In the genomic region with DNA sequence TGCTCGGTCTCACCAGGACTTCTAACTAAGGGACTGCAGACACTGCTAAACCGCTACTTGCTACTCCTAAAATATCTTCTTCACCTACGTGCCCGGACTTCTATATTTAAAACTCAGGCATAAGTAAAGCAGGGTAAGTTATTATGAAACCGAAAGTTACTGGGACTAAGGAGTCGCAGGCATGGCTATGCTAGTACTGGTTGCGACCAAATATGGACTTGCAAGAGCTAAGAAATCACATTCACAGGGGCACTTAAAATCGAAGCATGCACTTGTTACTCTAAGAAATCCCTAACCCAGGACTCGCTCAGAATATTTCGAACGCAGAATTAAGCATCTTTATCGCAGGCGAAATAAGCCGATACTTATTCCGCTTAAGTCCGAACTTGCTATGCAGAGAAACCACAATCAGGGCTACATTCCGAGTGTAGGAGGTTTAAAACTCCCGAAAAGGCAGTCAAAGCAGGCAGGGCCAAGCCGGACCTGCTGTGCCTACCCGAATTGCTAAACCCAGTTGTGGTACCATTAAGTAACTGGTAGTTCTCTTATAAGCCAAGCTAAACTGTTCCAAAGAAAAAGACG, we compare ENCODE assay signal across 8 cellular contexts. TPM values are rescaled to one million over a fixed set of nuclear protein-coding genes. Genes with fewer than 3 reads are reported as not detected.
DNase-seq lines count a peak whose midpoint lies in the region; ATAC-seq and TF ChIP-seq lines count a peak whose summit lies in the region.

No MANE protein-coding gene starts in this region.

- peak overlapping the region; percentile 93 to 99 (median 97) for H3K27ac Mint-ChIP-seq in CD4-positive, CD25-positive, alpha-beta regulatory T cell
- H3K27ac Mint-ChIP-seq in T-cell (peak overlapping the region; percentile 90 to 92), endodermal cell (no peak overlapping the region)

- TF ChIP-seq CTCF in endodermal cell (conservative IDR thresholded peaks at IDR 0.05): no peak
- no peak for TF ChIP-seq CTCF in prostate gland (IDR thresholded peaks at IDR 0.05)

- POLR2A ChIA-PET in T-cell (lab: Charles Lee): interaction anchor here (0.5 to 4.1 kb wide), 14 partner anchors 9 to 276 kb away, joined by 3 to 77 read pairs (median 6); a partner anchor contains a TSS

- H3K9me2 ChIP-seq in GM23248 (ENCODE audit: insufficient read depth): no peaks in the 10 kb centered on the region

- peak overlapping the region; percentile 90 to 100 (median 94) for H3K4me3 Mint-ChIP-seq in CD4-positive, CD25-positive, alpha-beta regulatory T cell
- H3K4me3 Mint-ChIP-seq in T-cell (peak overlapping the region; percentile 78 to 100 (median 85)), endodermal cell (no peak overlapping the region)

- H3K27me3 ChIP-seq in CD4-positive, CD25-positive, alpha-beta regulatory T cell (ENCODE audit: control insufficient read depth, insufficient read depth, low read length): no peaks in the 10 kb centered on the region
- H3K27me3 ChIP-seq in GM23248 (replicated peaks; ENCODE audit: insufficient read depth): no peaks in the 10 kb centered on the region
- peaks cover 50% of the 10 kb centered on the region for H3K27me3 ChIP-seq in endodermal cell (ENCODE audit: control insufficient read depth, insufficient read depth, low read length, poor library complexity, severe bottlenecking)
- H3K27me3 ChIP-seq in prostate gland (replicated peaks; ENCODE audit: insufficient read depth): no peaks in the 10 kb centered on the region

- H3K27ac ChIP-seq in CD4-positive, CD25-positive, alpha-beta regulatory T cell (ENCODE audit: insufficient read depth, low read length, poor library complexity, severe bottlenecking): peak overlapping the region; percentile 95
- peak overlapping the region; percentile 38 for H3K27ac ChIP-seq in GM23248
- no peak overlapping the region for H3K27ac ChIP-seq in endodermal cell (ENCODE audit: low read depth, low read length)
- H3K27ac ChIP-seq in prostate gland: peak overlapping the region; percentile 47 to 98

- H3K36me3 ChIP-seq in CD4-positive, CD25-positive, alpha-beta regulatory T cell (ENCODE audit: control insufficient read depth, insufficient read depth, low read length): no peaks in the 10 kb centered on the region
- no peaks in the 10 kb centered on the region for H3K36me3 ChIP-seq in GM23248 (ENCODE audit: low read depth)
- H3K36me3 ChIP-seq in endodermal cell (ENCODE audit: control insufficient read depth, insufficient read depth, low read length): no peaks in the 10 kb centered on the region
- no peaks in the 10 kb centered on the region for H3K36me3 ChIP-seq in prostate gland

- in situ Hi-C loops in GM23248 (cut with MboI): no loop called here

- H4K20me1 ChIP-seq in GM23248 (ENCODE audit: insufficient read depth): no peaks in the 10 kb centered on the region

- CTCF ChIA-PET in T-cell (lab: Charles Lee): interaction anchor here (0.6 to 4.0 kb wide), 15 partner anchors 14 to 565 kb away, joined by 3 to 71 read pairs (median 8); a partner anchor contains a TSS

- H2AFZ ChIP-seq in GM23248: peak overlapping the region; percentile 82

- DNase-seq in CD4-positive, CD25-positive, alpha-beta regulatory T cell: peak; percentile 27 to 90 (median 67)
- DNase-seq in GM23248 (peak; percentile 71), T-cell (peak in 20 of 34 experiments; percentile 20 to 53 (median 34)), endodermal cell (peak; percentile 65), prostate gland (ENCODE audit: low spot score) (no peak), NCI-H1436 (lab: John Stamatoyannopoulos, UW) (no peak)
- DNase-seq in stimulated activated CD8-positive, alpha-beta memory T cell treated with anti-CD3 and anti-CD28 coated beads, Interleukin-4, amount 100 ng/mL, for 48 hours: no peak

- peak overlapping the region; percentile 91 for H3K4me2 ChIP-seq in GM23248 (ENCODE audit: unreplicated experiment)

- H3K4me1 ChIP-seq in CD4-positive, CD25-positive, alpha-beta regulatory T cell (ENCODE audit: control insufficient read depth, insufficient read depth, low read length, poor library complexity, severe bottlenecking): peaks cover 45% of the 10 kb centered on the region
- peaks cover 4% of the 10 kb centered on the region; the same call in 1 of the 2 replicates for H3K4me1 ChIP-seq in GM23248 (ENCODE audit: insufficient read depth)
- peaks cover 4% of the 10 kb centered on the region for H3K4me1 ChIP-seq in endodermal cell (ENCODE audit: control insufficient read depth, insufficient read depth, low read length)
- no peaks in the 10 kb centered on the region for H3K4me1 ChIP-seq in prostate gland (replicated peaks)

- peak in 1 of 2 donors; percentile 14 for ATAC-seq in CD4-positive, CD25-positive, alpha-beta regulatory T cell (ENCODE audit: low read depth in 2 of 2)
- ATAC-seq in T-cell (replicated peaks in 1 of 4) (peak; percentile 12 to 24 (median 20)), GM19324 (IDR thresholded peaks at IDR 0.05; ENCODE audit: low FRiP score, unreplicated experiment) (no peak)

- 50 to 56% methylated on average over 21 of the region's 21 CpGs for WGBS in GM23248 (ENCODE audit: low coverage in 1 of 2, low lambda C conversion rate in 2 of 2, missing lambda C conversion rate in 2 of 2), 2 experiments
- WGBS in endodermal cell (ENCODE audit: insufficient coverage in 1 of 2, insufficient read length in 1 of 2), 2 experiments: 75 to 90% methylated on average over 20 to 21 of the region's 21 CpGs
- 59% methylated on average over 21 of the region's 21 CpGs for WGBS in prostate gland

- no peak for TF ChIP-seq POLR2A in prostate gland (IDR thresholded peaks at IDR 0.05)

- peaks cover 12 to 55% (median 34%) of the 10 kb centered on the region in 4 donors for H3K4me1 Mint-ChIP-seq in CD4-positive, CD25-positive, alpha-beta regulatory T cell
- peaks cover 46 to 62% (median 47%) of the 10 kb centered on the region in 3 donors for H3K4me1 Mint-ChIP-seq in T-cell
- peaks cover 32% of the 10 kb centered on the region for H3K4me1 Mint-ChIP-seq in endodermal cell

- peak overlapping the region; percentile 100 for H3K4me3 ChIP-seq in CD4-positive, CD25-positive, alpha-beta regulatory T cell (ENCODE audit: low read depth, low read length)
- H3K4me3 ChIP-seq in GM23248 (peak overlapping the region; percentile 75), endodermal cell (ENCODE audit: low read length) (no peak overlapping the region), prostate gland (peak overlapping the region in 1 of 2 donors; percentile 8)

- intact Hi-C loops in prostate gland (cut with DNase I): no loop called here

- H3K9me3 ChIP-seq in CD4-positive, CD25-positive, alpha-beta regulatory T cell (ENCODE audit: control insufficient read depth in 2 of 2, low read length in 2 of 2): no peaks in the 10 kb centered on the region
- H3K9me3 ChIP-seq in GM23248 (ENCODE audit: low read depth) (no peaks in the 10 kb centered on the region), endodermal cell (ENCODE audit: control insufficient read depth, low read length) (no peaks in the 10 kb centered on the region), prostate gland (no peaks in the 10 kb centered on the region)

- H3K79me2 ChIP-seq in GM23248 (ENCODE audit: insufficient read depth): peaks cover 72% of the 10 kb centered on the region

- H3K36me3 Mint-ChIP-seq in CD4-positive, CD25-positive, alpha-beta regulatory T cell: peaks cover 7% of the 10 kb centered on the region
- H3K36me3 Mint-ChIP-seq in T-cell (no peaks in the 10 kb centered on the region), endodermal cell (ENCODE audit: low read depth) (peaks cover 5% of the 10 kb centered on the region)

- H3K9ac ChIP-seq in GM23248 (peak overlapping the region; percentile 75), endodermal cell (ENCODE audit: extremely low read depth, low read length, poor library complexity, severe bottlenecking) (no peak overlapping the region)

- H3K27me3 Mint-ChIP-seq in CD4-positive, CD25-positive, alpha-beta regulatory T cell: peaks cover 17% of the 10 kb centered on the region
- H3K27me3 Mint-ChIP-seq in T-cell (no peaks in the 10 kb centered on the region), endodermal cell (ENCODE audit: insufficient read depth) (peaks cover 80% of the 10 kb centered on the region)

- peaks cover 27% of the 10 kb centered on the region for H3F3A ChIP-seq in GM23248 (ENCODE audit: insufficient read depth)

- H3K9me3 Mint-ChIP-seq in CD4-positive, CD25-positive, alpha-beta regulatory T cell: peaks cover 0 to 4% (median 0%) of the 10 kb centered on the region in 7 donors
- H3K9me3 Mint-ChIP-seq in T-cell (no peaks in the 10 kb centered on the region), endodermal cell (peaks cover 2% of the 10 kb centered on the region)

RNA-seq across cellular contexts. Expression of a gene that starts 2.1 kb away (rescaled TPM):
- total RNA-seq in CD4-positive, CD25-positive, alpha-beta regulatory T cell: 38.7 TPM
- 10 to 100 TPM; 35.8 to 69.7 (median 55.7) TPM for polyA plus RNA-seq in CD4-positive, CD25-positive, alpha-beta regulatory T cell
- 0.13 and 1.2 TPM in 2 replicates for total RNA-seq in GM23248 (2014; rRNA removed; shearing (Covaris generic))
- polyA plus RNA-seq in GM23248 (2016; fragmentation: Nextera tagmentation; extraction: Ambion mirVana): 0.35 and 0.56 TPM in 2 replicates
- 10 to 100 TPM; 47.8 to 64.1 (median 53.1) TPM for total RNA-seq in T-cell
- total RNA-seq in endodermal cell: under 1 TPM; 0.73 to 0.97 TPM
- polyA plus RNA-seq in endodermal cell (2013, experiment 1 of 2): 1.5 TPM
- polyA plus RNA-seq in endodermal cell (2013, experiment 2 of 2): 0.91 TPM
- 1 to 10 TPM; 4.5 to 5.3 TPM for total RNA-seq in prostate gland

Comparison
In these comparisons a context has a peak if more than half of its experiments do, and no peak if none do; other contexts are left out.
1. DNase-seq: peak in CD4-positive, CD25-positive, alpha-beta regulatory T cell (3 of 3), GM23248 (single experiment), T-cell (20 of 34) and endodermal cell (single experiment); none in prostate gland (single experiment), stimulated activated CD8-positive, alpha-beta memory T cell treated with anti-CD3 and anti-CD28 coated beads, Interleukin-4, amount 100 ng/mL, for 48 hours (single experiment) and NCI-H1436 (single experiment).